ENCODE assay signal across 1 cellular context in the genomic region with DNA sequence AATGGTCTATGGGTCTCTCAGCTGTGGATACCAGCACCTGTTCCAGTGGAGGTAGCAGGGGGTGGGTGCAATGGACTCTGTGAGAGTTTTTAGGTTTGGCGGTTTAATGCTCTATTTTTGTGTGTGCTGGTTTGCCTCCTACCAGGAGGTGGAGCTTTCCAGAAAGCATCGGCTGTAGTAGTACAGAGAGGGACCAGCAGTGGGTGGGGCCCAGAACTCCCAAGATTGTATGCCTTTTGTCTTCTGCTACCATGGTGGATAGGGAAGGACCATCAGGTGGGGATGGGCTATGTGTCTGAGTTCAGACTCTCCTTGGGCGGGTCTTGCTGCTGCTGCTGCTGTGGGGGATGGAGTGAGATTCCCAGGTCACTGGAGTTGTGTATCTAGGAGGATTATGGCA.
TF ChIP-seq lines count a peak whose summit lies in the region.

No MANE protein-coding gene starts in this region.

TF ChIP-seq in WTC11, 78 proteins besides CTCF, POLR2A, EP300 and RAD21 (continued from another document):
- TF ChIP-seq, protein P1, sequence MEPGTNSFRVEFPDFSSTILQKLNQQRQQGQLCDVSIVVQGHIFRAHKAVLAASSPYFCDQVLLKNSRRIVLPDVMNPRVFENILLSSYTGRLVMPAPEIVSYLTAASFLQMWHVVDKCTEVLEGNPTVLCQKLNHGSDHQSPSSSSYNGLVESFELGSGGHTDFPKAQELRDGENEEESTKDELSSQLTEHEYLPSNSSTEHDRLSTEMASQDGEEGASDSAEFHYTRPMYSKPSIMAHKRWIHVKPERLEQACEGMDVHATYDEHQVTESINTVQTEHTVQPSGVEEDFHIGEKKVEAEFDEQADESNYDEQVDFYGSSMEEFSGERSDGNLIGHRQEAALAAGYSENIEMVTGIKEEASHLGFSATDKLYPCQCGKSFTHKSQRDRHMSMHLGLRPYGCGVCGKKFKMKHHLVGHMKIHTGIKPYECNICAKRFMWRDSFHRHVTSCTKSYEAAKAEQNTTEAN (CRISPR knock-in tag; IDR thresholded peaks at IDR 0.05) = no peak
- TF ChIP-seq GABPB1 (CRISPR knock-in tag; IDR thresholded peaks at IDR 0.05) = no peak
